Comparison of ENCODE assay signal across 9 cellular contexts in genomic region chr22:32622004-32622761, GRCh38.
DNase-seq lines count a peak whose midpoint lies in the region; TF ChIP-seq lines count a peak whose summit lies in the region.
"Had no signal": no experiment of that assay in that cellular context is flagged by ENCODE, and none has a peak within 500 bp of the region (broad histone marks: within the 10 kb centered on the region; RNA-seq: fewer than 3 reads in every experiment).

No MANE protein-coding gene starts in this region.

- peak; percentile 19 for TF ChIP-seq POLR2A in ovary (IDR thresholded peaks at IDR 0.05)

- intact Hi-C loops in ovary (cut with DNase I) = loop anchor here in 3 of 4 donors (2.0 to 10.0 kb wide), 2 partner anchors 87 kb away; no protein-coding TSS in a partner anchor

- H3K27me3 ChIP-seq in right atrium auricular region (no peaks in the 10 kb centered on the region), ovary (no peaks in the 10 kb centered on the region)
- H3K27me3 ChIP-seq: BLaER1 had no signal

- TF ChIP-seq CTCF in right atrium auricular region (IDR thresholded peaks at IDR 0.05) (no peak), ovary (IDR thresholded peaks at IDR 0.05) (peak in 1 of 3 donors; percentile 21)

- TF ChIP-seq EP300 in ovary (IDR thresholded peaks at IDR 0.05) = no peak

- H3K27ac ChIP-seq in right atrium auricular region (peak overlapping the region; percentile 85 to 87), ovary (peak overlapping the region; percentile 9 to 86)
- H3K27ac ChIP-seq: BLaER1 had no signal

- H3K4me1 ChIP-seq in right atrium auricular region (peaks cover 0 to 75% of the 10 kb centered on the region in 2 donors), ovary (ENCODE audit: insufficient read depth) (peaks cover 34% of the 10 kb centered on the region)

- DNase-seq in AG08396 (ENCODE audit: low spot score) = peak; percentile 86
- DNase-seq in amniotic stem cell (lab: John Stamatoyannopoulos, UW) = peak; percentile 36
- peak; percentile 79 for DNase-seq in right atrium auricular region (ENCODE audit: low spot score)
- peak; percentile 51 to 74 (median 68) for DNase-seq in ovary
- DNase-seq in germinal center (ENCODE audit: low spot score) = no peak
- DNase-seq in foreskin melanocyte = no peak
- DNase-seq in NCI-H1048 (lab: John Stamatoyannopoulos, UW) = no peak
- DNase-seq in NCI-H510A (lab: John Stamatoyannopoulos, UW) = no peak

- 3 to 8% (median 8%) methylated on average over 10 of the region's 10 CpGs for WGBS in ovary, 3 donors

- no peaks in the 10 kb centered on the region for H3K36me3 ChIP-seq in right atrium auricular region
- H3K36me3 ChIP-seq in ovary = no peaks in the 10 kb centered on the region
- H3K36me3 ChIP-seq: BLaER1 had no signal

- H3K9me3 ChIP-seq in right atrium auricular region (peaks cover 0 to 15% of the 10 kb centered on the region in 2 donors), ovary (no peaks in the 10 kb centered on the region)
- H3K9me3 ChIP-seq: BLaER1 had no signal

- H3K4me3 ChIP-seq in right atrium auricular region (no peak overlapping the region), ovary (no peak overlapping the region)
- H3K4me3 ChIP-seq: BLaER1 had no signal

Comparison
In these comparisons a context has a peak if more than half of its experiments do, and no peak if none do; other contexts are left out.
1. DNase-seq: peak in AG08396 (single experiment), amniotic stem cell (single experiment), right atrium auricular region (single experiment) and ovary (5 of 5); none in germinal center (single experiment), foreskin melanocyte (single experiment), NCI-H1048 (single experiment) and NCI-H510A (single experiment).